8 cellular contexts compared by ENCODE assay signal in the genomic region with DNA sequence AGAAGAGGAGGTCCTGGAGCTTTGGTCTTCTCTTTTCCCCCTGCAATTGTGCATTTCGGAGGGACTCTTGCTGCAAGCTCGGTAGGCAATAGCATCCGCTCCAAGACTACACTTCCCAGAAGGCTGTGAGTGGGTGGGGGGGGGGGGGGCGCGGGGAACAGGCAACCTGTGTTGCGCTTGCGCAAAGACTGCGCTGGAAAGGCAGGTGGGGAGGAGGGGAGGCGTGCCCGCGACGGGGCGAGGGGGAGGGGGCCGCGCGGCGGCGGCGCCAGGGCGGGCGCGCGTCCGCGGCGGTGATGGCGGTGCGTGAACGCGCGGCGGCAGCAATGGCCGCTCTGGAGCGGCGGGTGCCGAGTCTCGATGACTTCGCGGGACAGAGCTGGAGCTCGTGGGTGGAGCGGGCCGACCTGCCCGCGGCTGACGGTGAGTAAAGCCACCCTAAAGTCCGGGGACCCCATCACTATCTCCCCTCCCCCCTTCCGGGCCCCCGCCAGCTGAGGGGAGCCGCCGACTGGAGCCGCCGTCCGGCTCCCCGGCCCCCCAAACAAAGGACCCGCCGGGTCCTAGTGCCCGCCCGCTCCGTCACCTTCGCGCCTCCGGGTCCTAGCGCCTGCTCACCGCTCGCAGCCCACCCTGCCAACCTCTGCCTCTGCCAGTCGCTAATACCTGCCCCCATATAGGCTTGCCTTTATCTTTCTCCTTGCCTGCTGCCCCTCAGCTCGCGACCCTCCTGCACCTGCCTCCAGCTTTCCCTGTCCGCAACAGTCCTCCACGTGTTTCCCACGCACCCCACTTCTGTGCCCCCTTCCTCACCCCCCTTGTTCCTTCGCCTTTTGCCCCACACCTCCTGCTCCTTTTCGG. TPM values are rescaled to one million over a fixed set of nuclear protein-coding genes. Genes with fewer than 3 reads are reported as not detected.
DNase-seq lines count a peak whose midpoint lies in the region; ATAC-seq, FAIRE-seq and TF ChIP-seq lines count a peak whose summit lies in the region.

A gene with protein sequence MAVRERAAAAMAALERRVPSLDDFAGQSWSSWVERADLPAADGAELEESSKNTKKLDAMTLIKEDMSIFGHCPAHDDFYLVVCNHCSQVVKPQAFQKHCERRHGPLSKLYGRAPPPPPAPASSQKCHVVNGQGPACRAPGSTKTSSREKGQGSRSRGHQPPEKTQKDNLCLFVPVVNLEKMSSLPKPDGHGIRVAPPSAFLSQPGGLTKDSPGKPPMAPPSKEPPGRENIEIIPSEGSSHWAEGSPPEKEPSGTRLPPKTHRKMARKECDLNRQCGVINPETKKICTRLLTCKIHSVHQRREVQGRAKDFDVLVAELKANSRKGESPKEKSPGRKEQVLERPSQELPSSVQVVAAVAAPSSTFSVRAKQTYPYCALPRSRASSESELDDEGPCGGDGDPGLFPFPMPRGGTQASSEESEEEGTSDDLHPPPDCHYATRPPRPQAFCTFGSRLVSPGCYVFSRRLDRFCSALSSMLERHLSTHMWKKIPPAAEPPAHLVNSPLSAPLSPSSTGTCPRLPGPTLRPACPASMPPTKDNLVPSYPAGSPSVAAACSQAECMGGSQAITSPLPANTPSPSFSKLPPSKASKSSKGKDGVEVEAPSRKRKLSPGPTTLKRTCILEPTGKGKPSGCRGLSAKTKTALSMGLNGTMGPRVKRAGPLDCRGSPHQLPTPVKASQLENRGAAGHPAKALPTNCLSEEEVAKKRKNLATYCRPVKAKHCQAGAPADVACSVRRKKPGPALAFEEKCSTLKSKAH (plus strand): TSS at position 248 of the 861 bp plus-strand sequence. CDS start 49 bp downstream, at position 297.

- no peak for FAIRE-seq in D721Med (lab: Jason Lieb, UNC)

- H2AFZ ChIP-seq in OCI-LY1 (ENCODE audit: low read length) = peak within 1 kb of the TSS; percentile 98; the same call in 1 of the 2 replicates

- H3K79me2 ChIP-seq in OCI-LY1 (ENCODE audit: insufficient read depth, low read length) = no peaks in the 10 kb centered on the region

- no peaks in the 10 kb centered on the region; the same call in 1 of the 2 replicates for H3K27me3 ChIP-seq in OCI-LY1 (ENCODE audit: insufficient read depth, low read length)

- intact Hi-C loops in mucosa of descending colon (cut with DNase I, micrococcal nuclease) = no loop called here

- H3K9ac ChIP-seq in OCI-LY1 (ENCODE audit: low read length) = peak within 1 kb of the TSS; percentile 84

- H3K9me3 ChIP-seq in OCI-LY1 (ENCODE audit: low read length) (no peaks in the 10 kb centered on the region), mucosa of descending colon (no peaks in the 10 kb centered on the region)

- no peak for TF ChIP-seq CTCF in D721Med (IDR thresholded peaks at IDR 0.05; ENCODE audit: insufficient read depth, missing control alignments)
- no peak for TF ChIP-seq CTCF in OCI-LY1 (IDR thresholded peaks at IDR 0.05; ENCODE audit: low read length)
- TF ChIP-seq CTCF in mucosa of descending colon (IDR thresholded peaks at IDR 0.05) = no peak

- peaks cover 5% of the 10 kb centered on the region; the same call in 1 of the 2 replicates for H3F3A ChIP-seq in OCI-LY1 (ENCODE audit: insufficient read depth, low read length)

- DNase-seq in D721Med (ENCODE audit: insufficient read length, low spot score) (peak; percentile 98), HuH-7.5 (ENCODE audit: low spot score) (peak; percentile 98), activated T-cell treated with anti-CD3 and anti-CD28 coated beads for 1 hour (ENCODE audit: low read depth) (peak; percentile 86), epidermal melanocyte (ENCODE audit: insufficient read length, low spot score) (peak; percentile 99), mucosa of descending colon (peak; percentile 91 to 95 (median 95))
- DNase-seq in stimulated activated CD8-positive, alpha-beta memory T cell treated with anti-CD3 and anti-CD28 coated beads, Interleukin-4, amount 100 ng/mL, for 1 hour (ENCODE audit: low read depth in 2 of 2, low spot score in 1 of 2) = peak; percentile 71 to 87

- H4K20me1 ChIP-seq in OCI-LY1 (ENCODE audit: insufficient read depth, low read length) = no peaks in the 10 kb centered on the region

- H3K4me3 ChIP-seq in OCI-LY1 (ENCODE audit: low read depth, low read length, poor library complexity, severe bottlenecking) = peak within 1 kb of the TSS; percentile 86
- peak within 1 kb of the TSS; percentile 38 for H3K4me3 ChIP-seq in mucosa of descending colon

- ATAC-seq in GM21526 (IDR thresholded peaks at IDR 0.05; ENCODE audit: low FRiP score, unreplicated experiment) (peak; percentile 61), mucosa of descending colon (peak; percentile 97)

- H3K27ac ChIP-seq in OCI-LY1 (ENCODE audit: low read depth, low read length, poor library complexity, severe bottlenecking) = peak within 1 kb of the TSS; percentile 29

- H3K4me2 ChIP-seq in OCI-LY1 (ENCODE audit: low read length) = peak within 1 kb of the TSS; percentile 99

- no peaks in the 10 kb centered on the region for H3K9me2 ChIP-seq in OCI-LY1 (ENCODE audit: low read depth, low read length)

- no peaks in the 10 kb centered on the region for H3K36me3 ChIP-seq in OCI-LY1 (ENCODE audit: insufficient read depth, low read length)
- H3K36me3 ChIP-seq in mucosa of descending colon (ENCODE audit: low read depth) = no peaks in the 10 kb centered on the region

- peaks cover 23% of the 10 kb centered on the region for H3K4me1 ChIP-seq in OCI-LY1 (ENCODE audit: insufficient read depth, low read length, severe bottlenecking)
- peaks cover 13% of the 10 kb centered on the region for H3K4me1 ChIP-seq in mucosa of descending colon (ENCODE audit: low read depth)

RNA-seq across cellular contexts. Expression of the gene that starts here (rescaled TPM):
- total RNA-seq in mucosa of descending colon = 1 to 10 TPM; 2.5 to 4.4 (median 3.5) TPM

Comparison
In these comparisons a context has a peak if more than half of its experiments do, and no peak if none do; other contexts are left out.
1. Peak in every context shown above with its lines: DNase-seq, ATAC-seq, H3K4me3 ChIP-seq and H3K27ac ChIP-seq.